Comparison of ENCODE assay signal across 8 cellular contexts in genomic region chr3:48609088-48610005, GRCh38. TPM values are rescaled to one million over a fixed set of nuclear protein-coding genes. Genes with fewer than 3 reads are reported as not detected.
DNase-seq lines count a peak whose midpoint lies in the region; ATAC-seq lines count a peak whose summit lies in the region.

Gene UQCRC1 (minus strand): TSS chr3:48609646. CDS start chr3:48609620, 26 bp downstream.

- peak; percentile 99 for ATAC-seq in GM19463 (IDR thresholded peaks at IDR 0.05; ENCODE audit: unreplicated experiment)

- DNase-seq in COLO668 (lab: John Stamatoyannopoulos, UW; ENCODE audit: unreplicated experiment) (peak; percentile 91), HPDE6-E6E7 (ENCODE audit: extremely low spot score) (peak; percentile 69), NK-92 (lab: John Stamatoyannopoulos, UW; ENCODE audit: unreplicated experiment) (peak; percentile 23), lung microvascular endothelial cell (ENCODE audit: low read depth in 2 of 2) (peak; percentile 95 to 97)
- peak; percentile 95 for DNase-seq in activated CD8-positive, alpha-beta memory T cell treated with anti-CD3 and anti-CD28 coated beads for 24 hours
- peak; percentile 86 for DNase-seq in effector CD8-positive, alpha-beta T cell (lab: John Stamatoyannopoulos, UW)
- DNase-seq in stimulated activated CD4-positive, alpha-beta T cell treated with anti-CD3 and anti-CD28 coated beads, TNF-alpha, amount 100 ng/mL, for 48 hours (ENCODE audit: low read depth in 3 of 3): peak; percentile 85 to 87 (median 85)

RNA-seq across cellular contexts. Expression of gene UQCRC1, which starts in this region (rescaled TPM):
- 187 and 249 TPM in 2 replicates for total RNA-seq in lung microvascular endothelial cell

Comparison
In these comparisons a context has a peak if more than half of its experiments do, and no peak if none do; other contexts are left out.
1. Peak in every context shown above with its lines: DNase-seq and ATAC-seq.
2. DNase-seq: peak in every context shown above with its lines; median percentile 96 in lung microvascular endothelial cell; 95 in activated CD8-positive, alpha-beta memory T cell treated with anti-CD3 and anti-CD28 coated beads for 24 hours; 91 in COLO668; 86 in effector CD8-positive, alpha-beta T cell; 85 in stimulated activated CD4-positive, alpha-beta T cell treated with anti-CD3 and anti-CD28 coated beads, TNF-alpha, amount 100 ng/mL, for 48 hours; 69 in HPDE6-E6E7; 23 in NK-92.